ENCODE assay signal across 22 cellular contexts in the genomic region with DNA sequence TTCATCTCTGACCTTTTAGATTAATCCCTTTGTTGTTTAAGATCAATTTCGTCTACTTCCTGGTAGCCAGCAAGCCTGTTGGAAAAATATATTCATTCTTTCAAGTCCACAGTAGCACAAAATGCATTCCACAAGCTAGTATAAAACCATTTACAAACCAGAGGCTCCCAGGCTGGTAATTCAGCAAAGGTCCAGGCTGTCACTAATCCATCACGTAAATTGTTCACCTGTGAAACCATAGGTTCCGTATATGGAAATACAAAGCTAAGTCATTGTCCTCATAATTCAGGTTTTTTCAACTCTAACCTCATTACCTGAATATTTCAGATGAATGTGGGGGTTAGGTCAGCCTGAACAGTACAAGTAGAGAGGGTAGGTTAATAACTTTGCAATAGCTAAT.
"Had no signal": no experiment of that assay in that cellular context is flagged by ENCODE, and none has a peak within 500 bp of the region (broad histone marks: within the 10 kb centered on the region; RNA-seq: fewer than 3 reads in every experiment).

No MANE protein-coding gene starts in this region.

- H3K27ac Mint-ChIP-seq: dendritic cell treated with granulocyte-macrophage colony-stimulating factor and Interleukin-4, amounts not matched to agents 40 ng/mL and 50 ng/mL, for 4 days; naive thymus-derived CD8-positive, alpha-beta T cell; neural progenitor cell; stimulated activated memory B cell treated with anti-CD40 and anti-IgM and Interleukin-4, amounts not matched to agents 10 μg/mL and 1 μg/mL and 100 μg/mL, for 72 hours; stimulated activated naive CD8-positive, alpha-beta T cell treated with anti-CD3 and anti-CD28 coated beads, Interleukin-15, Interleukin-2, amounts not matched to agents 100 ng/mL and 50 ng/mL, for 24 hours had no signal

- H3K9me3 Mint-ChIP-seq: naive thymus-derived CD8-positive, alpha-beta T cell; neural progenitor cell; stimulated activated memory B cell treated with anti-CD40 and anti-IgM and Interleukin-4, amounts not matched to agents 10 μg/mL and 1 μg/mL and 100 μg/mL, for 72 hours; stimulated activated naive CD8-positive, alpha-beta T cell treated with anti-CD3 and anti-CD28 coated beads, Interleukin-15, Interleukin-2, amounts not matched to agents 100 ng/mL and 50 ng/mL, for 24 hours had no signal

- H3K4me3 ChIP-seq: lung, mucosa of descending colon, neural progenitor cell, ovary, right lobe of liver, tibial artery, upper lobe of right lung, vagina had no signal

- H3K36me3 Mint-ChIP-seq: naive thymus-derived CD8-positive, alpha-beta T cell; neural progenitor cell; stimulated activated memory B cell treated with anti-CD40 and anti-IgM and Interleukin-4, amounts not matched to agents 10 μg/mL and 1 μg/mL and 100 μg/mL, for 72 hours had no signal

- H3K4me3 Mint-ChIP-seq: dendritic cell treated with granulocyte-macrophage colony-stimulating factor and Interleukin-4, amounts not matched to agents 40 ng/mL and 50 ng/mL, for 4 days; naive thymus-derived CD8-positive, alpha-beta T cell; neural progenitor cell; stimulated activated memory B cell treated with anti-CD40 and anti-IgM and Interleukin-4, amounts not matched to agents 10 μg/mL and 1 μg/mL and 100 μg/mL, for 72 hours; stimulated activated naive CD8-positive, alpha-beta T cell treated with anti-CD3 and anti-CD28 coated beads, Interleukin-15, Interleukin-2, amounts not matched to agents 100 ng/mL and 50 ng/mL, for 24 hours had no signal

- H3K27me3 ChIP-seq: neural progenitor cell, ovary, right lobe of liver, tibial artery, upper lobe of right lung, vagina had no signal

- H3K36me3 ChIP-seq: neural progenitor cell, ovary, right lobe of liver, tibial artery, upper lobe of right lung, vagina had no signal

- H3K4me2 ChIP-seq: neural progenitor cell had no signal

- DNase-seq: erythroblast; foreskin keratinocyte; kidney; left cardiac atrium; left ventricle myocardium superior; mesendoderm; mucosa of descending colon; naive thymus-derived CD8-positive, alpha-beta T cell; nucleus accumbens; ovary; right lobe of liver; stimulated activated CD4-positive, alpha-beta T cell treated with anti-CD3 and anti-CD28 coated beads, Interleukin-15, amount 100 ng/mL, for 24 hours; stimulated activated CD4-positive, alpha-beta T cell treated with anti-CD3 and anti-CD28 coated beads, Interleukin-1b, Interleukin-23, amount 100 ng/mL, for 48 hours; stimulated activated CD4-positive, alpha-beta T cell treated with anti-CD3 and anti-CD28 coated beads, Interleukin-4, amount 100 ng/mL, for 24 hours; tibial artery; upper lobe of right lung had no signal

- H2AFZ ChIP-seq: neural progenitor cell had no signal

- H3K27me3 Mint-ChIP-seq: dendritic cell treated with granulocyte-macrophage colony-stimulating factor and Interleukin-4, amounts not matched to agents 40 ng/mL and 50 ng/mL, for 4 days; stimulated activated memory B cell treated with anti-CD40 and anti-IgM and Interleukin-4, amounts not matched to agents 10 μg/mL and 1 μg/mL and 100 μg/mL, for 72 hours; stimulated activated naive CD8-positive, alpha-beta T cell treated with anti-CD3 and anti-CD28 coated beads, Interleukin-15, Interleukin-2, amounts not matched to agents 100 ng/mL and 50 ng/mL, for 24 hours had no signal

- H3K27ac ChIP-seq: foreskin keratinocyte, neural progenitor cell, ovary, right lobe of liver, tibial artery, vagina had no signal

- H3K4me1 Mint-ChIP-seq: naive thymus-derived CD8-positive, alpha-beta T cell; stimulated activated memory B cell treated with anti-CD40 and anti-IgM and Interleukin-4, amounts not matched to agents 10 μg/mL and 1 μg/mL and 100 μg/mL, for 72 hours had no signal

- H3K4me1 ChIP-seq: foreskin keratinocyte, vagina had no signal

- ATAC-seq: foreskin keratinocyte; left cardiac atrium; left ventricle myocardium superior; mucosa of descending colon; naive thymus-derived CD8-positive, alpha-beta T cell; right lobe of liver; stimulated activated memory B cell treated with anti-CD40 and anti-IgM and Interleukin-4, amounts not matched to agents 10 μg/mL and 1 μg/mL and 100 μg/mL, for 72 hours; upper lobe of right lung had no signal

- H3K9me3 ChIP-seq: mucosa of descending colon, ovary, right lobe of liver, tibial artery, upper lobe of right lung, vagina had no signal
